In genomic region chr1:39395357-39395831, GRCh38 we compare ENCODE assay signal across 8 cellular contexts.
DNase-seq lines count a peak whose midpoint lies in the region; ATAC-seq and TF ChIP-seq lines count a peak whose summit lies in the region.

No MANE protein-coding gene starts in this region.

- no peaks in the 10 kb centered on the region for H3K27me3 Mint-ChIP-seq in CD4-positive, alpha-beta T cell

- H3K27ac ChIP-seq in CD4-positive, alpha-beta T cell (ENCODE audit: low read depth, low read length) = no peak overlapping the region
- H3K27ac ChIP-seq in mucosa of rectum (ENCODE audit: low read depth in 2 of 2, low read length in 2 of 2) = peak overlapping the region; percentile 13 to 56

- peaks cover 24 to 25% of the 10 kb centered on the region in 2 donors for H3K4me1 ChIP-seq in mucosa of rectum (ENCODE audit: control insufficient read depth in 2 of 2, insufficient read depth in 2 of 2, low read length in 2 of 2)

- H3K36me3 ChIP-seq in mucosa of rectum (ENCODE audit: control insufficient read depth in 2 of 2, insufficient read depth in 2 of 2, low read length in 2 of 2) = peaks cover under 1 to 2% of the 10 kb centered on the region in 2 donors

- H3K27ac Mint-ChIP-seq in CD4-positive, alpha-beta T cell = peak overlapping the region; percentile 74

- no peak for TF ChIP-seq CTCF in CD4-positive, alpha-beta T cell (IDR thresholded peaks at IDR 0.05)

- H3K9me3 Mint-ChIP-seq in CD4-positive, alpha-beta T cell = no peaks in the 10 kb centered on the region

- peak overlapping the region in 1 of 2 donors; percentile 22 for H3K9ac ChIP-seq in mucosa of rectum (ENCODE audit: low read depth in 1 of 2, low read length in 2 of 2)

- peaks cover 64% of the 10 kb centered on the region for H3K36me3 Mint-ChIP-seq in CD4-positive, alpha-beta T cell (ENCODE audit: low read depth)

- POLR2A ChIA-PET in CD4-positive, alpha-beta T cell (lab: Charles Lee) = interaction anchor here (1.9 kb wide), 1 partner anchor 15 kb away, joined by 13 read pairs; no protein-coding TSS in a partner anchor

- CTCF ChIA-PET in CD4-positive, alpha-beta T cell (lab: Charles Lee) = interaction anchor here (0.6 to 2.5 kb wide), 6 partner anchors 11 to 276 kb away, joined by 3 to 25 read pairs (median 4); partner anchors contain the start of gene PABPC4

- H3K27me3 ChIP-seq in CD4-positive, alpha-beta T cell (ENCODE audit: control insufficient read depth, insufficient read depth, low read length) = no peaks in the 10 kb centered on the region
- no peaks in the 10 kb centered on the region for H3K27me3 ChIP-seq in mucosa of rectum (ENCODE audit: control insufficient read depth in 2 of 2, insufficient read depth in 2 of 2, low read length in 2 of 2)

- intact Hi-C loops in CD4-positive, alpha-beta T cell (cut with DNase I, micrococcal nuclease) = loop anchor here (2.0 kb wide), 1 partner anchor 15 kb away; no protein-coding TSS in a partner anchor

- H3K4me3 ChIP-seq in mucosa of rectum (ENCODE audit: low read length in 2 of 2) = no peak overlapping the region

- H3K4me1 Mint-ChIP-seq in CD4-positive, alpha-beta T cell (ENCODE audit: low read depth) = peaks cover 88% of the 10 kb centered on the region

- H3K4me3 Mint-ChIP-seq in CD4-positive, alpha-beta T cell = no peak overlapping the region

- no peak for ATAC-seq in CD4-positive, alpha-beta T cell (ENCODE audit: poor library complexity)
- no peak for ATAC-seq in activated CD4-positive, CD25-positive, alpha-beta regulatory T cell treated with anti-CD3 and anti-CD28 coated beads, Interleukin-2, amount 50 U/mL, for 24 hours
- ATAC-seq in GM19397 (IDR thresholded peaks at IDR 0.05; ENCODE audit: unreplicated experiment) = no peak

- H3K9me3 ChIP-seq in CD4-positive, alpha-beta T cell (ENCODE audit: control insufficient read depth, low read length) = no peaks in the 10 kb centered on the region
- no peaks in the 10 kb centered on the region for H3K9me3 ChIP-seq in mucosa of rectum (ENCODE audit: control insufficient read depth in 2 of 2, low read length in 2 of 2)

- DNase-seq in CD4-positive, alpha-beta T cell = no peak
- peak; percentile 100 for DNase-seq in NCI-H2029 treated with DMSO at 0.1 percent for 48 hours (lab: John Stamatoyannopoulos, UW)
- peak; percentile 57 for DNase-seq in dedifferentiated amniotic fluid mesenchymal stem cell (ENCODE audit: extremely low spot score)
- no peak for DNase-seq in T-helper 2 cell
- no peak for DNase-seq in KG1 (lab: John Stamatoyannopoulos, UW)

Comparison
In these comparisons a context has a peak if more than half of its experiments do, and no peak if none do; other contexts are left out.
1. DNase-seq: peak in NCI-H2029 treated with DMSO at 0.1 percent for 48 hours (single experiment) and dedifferentiated amniotic fluid mesenchymal stem cell (single experiment); none in CD4-positive, alpha-beta T cell (0 of 10), T-helper 2 cell (0 of 5) and KG1 (single experiment).